1 cellular context compared by ENCODE assay signal in genomic region chr2:176246324-176246723, GRCh38.
TF ChIP-seq lines count a peak whose summit lies in the region.

No MANE protein-coding gene starts in this region.

TF ChIP-seq in HepG2, 621 proteins besides CTCF, POLR2A, EP300 and RAD21 (continued from another document):
- TF ChIP-seq SMC3 (IDR thresholded peaks at IDR 0.05; ENCODE audit: low read length): no peak
